In the genomic region with DNA sequence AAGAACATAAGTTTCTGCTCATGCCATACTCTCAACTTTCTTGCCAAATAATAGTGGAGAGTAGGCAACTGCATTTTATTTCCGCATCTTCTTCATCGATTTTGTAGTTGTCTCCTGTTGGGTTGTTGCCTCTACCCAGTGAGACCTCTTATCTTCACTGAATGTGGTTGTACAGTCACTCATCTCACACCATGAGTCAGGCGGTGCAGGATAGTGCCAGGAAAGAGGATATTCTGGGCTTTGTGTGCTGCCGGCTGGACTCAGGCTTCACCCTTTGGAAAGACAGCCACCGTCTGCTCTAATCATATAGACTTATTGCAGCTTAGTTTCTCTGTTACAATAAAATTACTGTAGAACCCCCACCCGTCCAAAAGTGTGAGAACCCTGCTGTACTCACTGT, we compare ENCODE assay signal across 26 cellular contexts.
DNase-seq lines count a peak whose midpoint lies in the region; ATAC-seq and TF ChIP-seq lines count a peak whose summit lies in the region.
"Had no signal": no experiment of that assay in that cellular context is flagged by ENCODE, and none has a peak within 500 bp of the region (broad histone marks: within the 10 kb centered on the region; RNA-seq: fewer than 3 reads in every experiment).

No MANE protein-coding gene starts in this region.

- no peaks in the 10 kb centered on the region for H3K4me1 Mint-ChIP-seq in MCF 10A (ENCODE audit: insufficient read depth, unreplicated experiment)
- H3K4me1 Mint-ChIP-seq: activated naive CD4-positive, alpha-beta T cell treated with anti-CD3 and anti-CD28 coated beads, Interleukin-2, amount 50 U/mL, for 24 hours; CD4-positive, CD25-positive, alpha-beta regulatory T cell; IgD-negative memory B cell; nephron; WTC11 had no signal

- TF ChIP-seq CTCF in MCF 10A (IDR thresholded peaks at IDR 0.05; ENCODE audit: unreplicated experiment) = no peak
- no peak for TF ChIP-seq CTCF in breast epithelium (IDR thresholded peaks at IDR 0.05)
- no peak for TF ChIP-seq CTCF in fibroblast of villous mesenchyme (IDR thresholded peaks at IDR 0.05; ENCODE audit: insufficient read depth, low read depth, low read length)
- TF ChIP-seq CTCF in GM13976 (IDR thresholded peaks at IDR 0.05; ENCODE audit: borderline replicate concordance, control extremely low read depth, extremely low read depth, insufficient read depth, missing control alignments) = no peak

- no peak overlapping the region for H3K27ac Mint-ChIP-seq in MCF 10A (ENCODE audit: low read depth, unreplicated experiment)
- H3K27ac Mint-ChIP-seq: activated CD8-positive, alpha-beta T cell treated with anti-CD3 and anti-CD28 coated beads, Interleukin-2, amount 10 ng/mL, durations not matched to agents 7 days and 5 days; activated naive CD4-positive, alpha-beta T cell treated with anti-CD3 and anti-CD28 coated beads, Interleukin-2, amount 50 U/mL, for 24 hours; CD4-positive, CD25-positive, alpha-beta regulatory T cell; IgD-negative memory B cell; nephron; T-helper 17 cell; WTC11 had no signal

- H3K4me3 Mint-ChIP-seq in MCF 10A (ENCODE audit: unreplicated experiment) = no peak overlapping the region
- H3K4me3 Mint-ChIP-seq: activated CD8-positive, alpha-beta T cell treated with anti-CD3 and anti-CD28 coated beads, Interleukin-2, amount 10 ng/mL, durations not matched to agents 7 days and 5 days; activated naive CD4-positive, alpha-beta T cell treated with anti-CD3 and anti-CD28 coated beads, Interleukin-2, amount 50 U/mL, for 24 hours; activated T-cell treated with anti-CD3 and anti-CD28 coated beads, Interleukin-2, amount 50 U/mL, for 4 hours; CD4-positive, CD25-positive, alpha-beta regulatory T cell; IgD-negative memory B cell; nephron; T-helper 17 cell; WTC11 had no signal

- no peak overlapping the region for H3K27ac ChIP-seq in breast epithelium
- H3K27ac ChIP-seq: body of pancreas, epithelial cell of prostate had no signal

- no TSS peak for BruUV-seq in MCF 10A (replicated peaks; lab: Mats Ljungman, UMichigan)

- H3K4me1 ChIP-seq in breast epithelium = no peaks in the 10 kb centered on the region
- H3K4me1 ChIP-seq: body of pancreas had no signal

- no peaks in the 10 kb centered on the region for H3K9me3 Mint-ChIP-seq in MCF 10A (ENCODE audit: unreplicated experiment)
- H3K9me3 Mint-ChIP-seq: activated naive CD4-positive, alpha-beta T cell treated with anti-CD3 and anti-CD28 coated beads, Interleukin-2, amount 50 U/mL, for 24 hours had no signal

- ATAC-seq in HG02840 (IDR thresholded peaks at IDR 0.05; ENCODE audit: low FRiP score, unreplicated experiment) = no peak
- ATAC-seq: activated CD8-positive, alpha-beta T cell treated with anti-CD3 and anti-CD28 coated beads, Interleukin-2, amount 10 ng/mL, durations not matched to agents 7 days and 5 days; activated T-cell treated with anti-CD3 and anti-CD28 coated beads, Interleukin-2, amount 50 U/mL, for 4 hours; body of pancreas; T-helper 17 cell; WTC11 had no signal

- H3K4me3 ChIP-seq in breast epithelium (no peak overlapping the region), fibroblast of villous mesenchyme (ENCODE audit: low read depth, low read length) (no peak overlapping the region)
- H3K4me3 ChIP-seq: body of pancreas had no signal

- H3K27me3 ChIP-seq in breast epithelium = no peaks in the 10 kb centered on the region
- H3K27me3 ChIP-seq: body of pancreas had no signal

- DNase-seq in MCF 10A (ENCODE audit: unreplicated experiment) (peak; percentile 68), breast epithelium (ENCODE audit: low spot score in 2 of 2) (no peak), amniotic epithelial cell (ENCODE audit: low read depth) (peak; percentile 83), fibroblast of villous mesenchyme (ENCODE audit: low read depth) (peak; percentile 39), GM13976 (ENCODE audit: low spot score) (no peak), DMS153 treated with DMSO at 0.1 percent for 48 hours (lab: John Stamatoyannopoulos, UW; ENCODE audit: unreplicated experiment) (no peak)
- DNase-seq in stimulated activated naive CD4-positive, alpha-beta T cell treated with Interleukin-2 at 50 U/mL for 16 hours (lab: John Stamatoyannopoulos, UW) = no peak
- DNase-seq: activated CD8-positive, alpha-beta T cell treated with anti-CD3 and anti-CD28 coated beads, Interleukin-2, amount 10 ng/mL, durations not matched to agents 7 days and 5 days; activated T-cell treated with anti-CD3 and anti-CD28 coated beads, Interleukin-2, amount 50 U/mL, for 4 hours; body of pancreas; CD4-positive, CD25-positive, alpha-beta regulatory T cell; dermis blood vessel endothelial cell; DMS153; islet precursor cell; mesendoderm; MV-4-11; NCI-H187; NCI-H524; SIG-M5; T-helper 17 cell had no signal

- no peaks in the 10 kb centered on the region for H3K27me3 Mint-ChIP-seq in MCF 10A (ENCODE audit: insufficient read depth, unreplicated experiment)
- H3K27me3 Mint-ChIP-seq: T-helper 17 cell had no signal

- POLR2A ChIA-PET in MCF 10A (lab: Yijun Ruan, JAX) = interaction anchor here (0.7 kb wide), 1 partner anchor 300 kb away, joined by 4 read pairs; no protein-coding TSS in a partner anchor

- H3K36me3 Mint-ChIP-seq in MCF 10A (ENCODE audit: insufficient read depth, unreplicated experiment) = no peaks in the 10 kb centered on the region
- H3K36me3 Mint-ChIP-seq: activated naive CD4-positive, alpha-beta T cell treated with anti-CD3 and anti-CD28 coated beads, Interleukin-2, amount 50 U/mL, for 24 hours; CD4-positive, CD25-positive, alpha-beta regulatory T cell; IgD-negative memory B cell; WTC11 had no signal

- CTCF ChIA-PET in MCF 10A (lab: Yijun Ruan, JAX) = no interaction called here

- intact Hi-C loops in MCF 10A (cut with micrococcal nuclease) = no loop called here
- intact Hi-C loops in breast epithelium (cut with DNase I; ENCODE audit: low total_unique reads) = no loop called here

- no peak for TF ChIP-seq POLR2A in breast epithelium (IDR thresholded peaks at IDR 0.05)

- no peaks in the 10 kb centered on the region for H3K36me3 ChIP-seq in breast epithelium

- H3K9me3 ChIP-seq in breast epithelium = peaks cover 0 to 8% of the 10 kb centered on the region in 2 donors
- H3K9me3 ChIP-seq: body of pancreas had no signal

- in situ Hi-C loops in GM13976 (cut with MboI; ENCODE audit: low sequenced_read_pairs, unreplicated experiment) = no loop called here

Comparison
In these comparisons a context has a peak if more than half of its experiments do, and no peak if none do; other contexts are left out.
1. DNase-seq: peak in MCF 10A (single experiment), amniotic epithelial cell (single experiment) and fibroblast of villous mesenchyme (single experiment); none in breast epithelium (0 of 2), GM13976 (single experiment), DMS153 treated with DMSO at 0.1 percent for 48 hours (single experiment) and stimulated activated naive CD4-positive, alpha-beta T cell treated with Interleukin-2 at 50 U/mL for 16 hours (single experiment).